9 cellular contexts compared by ENCODE assay signal in the genomic region with DNA sequence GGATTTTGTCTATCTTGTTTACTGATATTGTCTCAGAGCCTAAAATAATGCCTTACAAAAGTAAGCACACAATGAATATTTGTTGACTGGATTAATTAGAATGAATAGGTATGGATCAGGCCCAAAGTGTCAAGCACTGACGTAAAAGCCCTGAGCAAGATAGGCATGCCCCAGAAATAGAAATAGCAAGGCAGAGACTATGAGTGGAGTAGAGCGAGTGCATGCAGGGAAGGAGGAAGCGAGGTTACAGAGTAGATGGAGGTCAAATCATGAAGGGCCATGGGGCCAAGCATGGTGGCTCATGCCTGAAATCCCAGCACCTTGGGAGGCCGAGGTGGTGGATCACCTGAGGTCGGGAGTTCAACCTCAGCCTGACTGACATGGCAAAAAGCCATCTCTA. TPM values are rescaled to one million over a fixed set of nuclear protein-coding genes. Genes with fewer than 3 reads are reported as not detected.
"Had no signal": no experiment of that assay in that cellular context is flagged by ENCODE, and none has a peak within 500 bp of the region (broad histone marks: within the 10 kb centered on the region; RNA-seq: fewer than 3 reads in every experiment).

No MANE protein-coding gene starts in this region.

- H3K36me3 Mint-ChIP-seq: IgD-negative memory B cell had no signal

- ATAC-seq: HepG2, K562 had no signal

- H3K4me3 Mint-ChIP-seq: IgD-negative memory B cell had no signal

- DNase-seq: IMR-90, KBM-7, KG1 had no signal

- H3K4me3 ChIP-seq: K562 had no signal

- H3K27ac ChIP-seq: HL-60 had no signal

- H3K27ac Mint-ChIP-seq: IgD-negative memory B cell had no signal

RNA-seq across cellular contexts. Expression of gene SFTPD, which starts 51.6 kb away (rescaled TPM):
- total RNA-seq: HepG2, HT-29, HT1080, IMR-90 had no signal
- polyA plus RNA-seq: HepG2, IgD-negative memory B cell, IMR-90, K562 had no signal
